ENCODE assay signal across 9 cellular contexts in genomic region chr13:67230243-67230773, GRCh38. TPM values are rescaled to one million over a fixed set of nuclear protein-coding genes. Genes with fewer than 3 reads are reported as not detected.
DNase-seq lines count a peak whose midpoint lies in the region; ATAC-seq and TF ChIP-seq lines count a peak whose summit lies in the region.
"Had no signal": no experiment of that assay in that cellular context is flagged by ENCODE, and none has a peak within 500 bp of the region (broad histone marks: within the 10 kb centered on the region; RNA-seq: fewer than 3 reads in every experiment).

Gene PCDH9 (minus strand): TSS chr13:67230336. CDS start chr13:67228440, 1,896 bp downstream.

- peaks cover 27% of the 10 kb centered on the region for H3K27me3 Mint-ChIP-seq in activated CD4-positive, alpha-beta T cell treated with anti-CD3 and anti-CD28 coated beads, Interleukin-2, amount 10 ng/mL, durations not matched to agents 24 days and 14 days

- no peak for TF ChIP-seq CTCF in AG09309 (IDR thresholded peaks at IDR 0.05; ENCODE audit: control insufficient read depth, insufficient read depth, low read depth, low read length, missing control alignments)

- H3K9me3 Mint-ChIP-seq in activated CD4-positive, alpha-beta T cell treated with anti-CD3 and anti-CD28 coated beads, Interleukin-2, amount 10 ng/mL, durations not matched to agents 24 days and 14 days = no peaks in the 10 kb centered on the region

- intact Hi-C loops in activated CD4-positive, alpha-beta T cell treated with anti-CD3 and anti-CD28 coated beads, Interleukin-2, amount 10 ng/mL, durations not matched to agents 24 days and 14 days (cut with micrococcal nuclease) = no loop called here

- peak; percentile 78 for DNase-seq in AG09309 (ENCODE audit: low read depth)
- peak; percentile 61 for DNase-seq in NCI-H446 treated with DMSO at 0.1 percent for 48 hours (lab: John Stamatoyannopoulos, UW)
- DNase-seq in activated CD4-positive, alpha-beta T cell treated with anti-CD3 and anti-CD28 coated beads, Interleukin-2, amount 10 ng/mL, durations not matched to agents 24 days and 14 days = peak; percentile 96
- peak; percentile 21 for DNase-seq in cortex of kidney (lab: John Stamatoyannopoulos, UW)
- peak; percentile 99 for DNase-seq in left kidney (ENCODE audit: low read depth, low spot score)
- DNase-seq in stimulated activated CD4-positive, alpha-beta T cell treated with anti-CD3 and anti-CD28 coated beads, Interleukin-1b, Interleukin-23, amount 100 ng/mL, for 48 hours = peak; percentile 89

- H3K36me3 Mint-ChIP-seq in activated CD4-positive, alpha-beta T cell treated with anti-CD3 and anti-CD28 coated beads, Interleukin-2, amount 10 ng/mL, durations not matched to agents 24 days and 14 days (ENCODE audit: low read depth) = no peaks in the 10 kb centered on the region

- peak within 1 kb of the TSS; percentile 78 for H3K4me3 ChIP-seq in AG09309 (ENCODE audit: control insufficient read depth, low read depth, low read length)

- ATAC-seq in GM19035 (IDR thresholded peaks at IDR 0.05; ENCODE audit: unreplicated experiment) = peak; percentile 99
- ATAC-seq in HG03342 (IDR thresholded peaks at IDR 0.05; ENCODE audit: unreplicated experiment) = peak; percentile 98
- ATAC-seq: HCT116 had no signal

- peaks cover 6% of the 10 kb centered on the region for H3K4me1 Mint-ChIP-seq in activated CD4-positive, alpha-beta T cell treated with anti-CD3 and anti-CD28 coated beads, Interleukin-2, amount 10 ng/mL, durations not matched to agents 24 days and 14 days

- peak within 1 kb of the TSS; percentile 25 for H3K27ac Mint-ChIP-seq in activated CD4-positive, alpha-beta T cell treated with anti-CD3 and anti-CD28 coated beads, Interleukin-2, amount 10 ng/mL, durations not matched to agents 24 days and 14 days

- H3K4me3 Mint-ChIP-seq in activated CD4-positive, alpha-beta T cell treated with anti-CD3 and anti-CD28 coated beads, Interleukin-2, amount 10 ng/mL, durations not matched to agents 24 days and 14 days = no peak within 1 kb of the TSS

RNA-seq across cellular contexts. Expression of gene PCDH9, which starts in this region (rescaled TPM):
- total RNA-seq in activated CD4-positive, alpha-beta T cell treated with anti-CD3 and anti-CD28 coated beads, Interleukin-2, amount 10 ng/mL, durations not matched to agents 24 days and 14 days = 0.09 and 0.24 TPM in 2 replicates

Comparison
In these comparisons a context has a peak if more than half of its experiments do, and no peak if none do; other contexts are left out.
1. Peak in every context shown above with its lines: DNase-seq, ATAC-seq and H3K4me3 ChIP-seq.
2. Peak in DNase-seq in activated CD4-positive, alpha-beta T cell treated with anti-CD3 and anti-CD28 coated beads, Interleukin-2, amount 10 ng/mL, durations not matched to agents 24 days and 14 days; RNA of the gene not detected or under 1 TPM.
3. DNase-seq: peak in every context shown above with its lines; median percentile 99 in left kidney; 96 in activated CD4-positive, alpha-beta T cell treated with anti-CD3 and anti-CD28 coated beads, Interleukin-2, amount 10 ng/mL, durations not matched to agents 24 days and 14 days; 89 in stimulated activated CD4-positive, alpha-beta T cell treated with anti-CD3 and anti-CD28 coated beads, Interleukin-1b, Interleukin-23, amount 100 ng/mL, for 48 hours; 78 in AG09309; 61 in NCI-H446 treated with DMSO at 0.1 percent for 48 hours; 21 in cortex of kidney.